ENCODE assay signal across 8 cellular contexts in the genomic region with DNA sequence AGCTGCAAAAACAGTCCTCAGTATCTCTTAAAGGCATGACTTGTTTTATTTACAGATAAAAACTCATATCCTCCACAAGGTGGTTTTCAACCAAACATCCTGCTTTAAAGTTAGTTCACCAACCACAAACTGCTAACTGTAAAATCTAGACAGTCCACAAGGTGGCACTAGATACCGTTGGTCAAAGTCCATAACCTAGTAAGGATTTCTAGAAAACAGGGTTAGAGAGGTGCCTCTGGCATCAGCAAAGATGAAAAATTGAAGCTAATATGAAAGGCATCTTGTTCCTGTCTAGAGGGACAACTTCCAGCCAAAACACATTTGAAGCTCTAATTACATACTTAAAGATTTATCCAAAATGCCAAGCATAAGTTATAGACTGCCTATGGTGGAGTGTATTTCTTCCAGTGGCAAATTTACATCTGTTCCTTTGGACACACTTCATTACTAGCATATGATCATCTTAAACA. TPM values are rescaled to one million over a fixed set of nuclear protein-coding genes. Genes with fewer than 3 reads are reported as not detected.
A peak's percentile ranks its signal among the peaks of the same experiment; 100 is the strongest.
DNase-seq lines count a peak whose midpoint lies in the region; ATAC-seq and TF ChIP-seq lines count a peak whose summit lies in the region.

No MANE protein-coding gene starts in this region.

- no peak overlapping the region for H3K4me3 ChIP-seq in thyroid gland (replicated peaks in 1 of 3)

- ATAC-seq in GM19328 (IDR thresholded peaks at IDR 0.05; ENCODE audit: unreplicated experiment), result peak; percentile 53
- ATAC-seq in HG03354 (IDR thresholded peaks at IDR 0.05; ENCODE audit: poor library complexity, severe bottlenecking, unreplicated experiment), result peak; percentile 77

- H3K27ac Mint-ChIP-seq in mesothelial cell of epicardium, result no peak overlapping the region

- WGBS in thyroid gland, 2 donors, result 0% methylated on average over 1 of the region's 1 CpG

- no peaks in the 10 kb centered on the region for H3K27me3 ChIP-seq in thyroid gland

- H3K4me3 Mint-ChIP-seq in mesothelial cell of epicardium, result no peak overlapping the region

- TF ChIP-seq CTCF in VCaP (conservative IDR thresholded peaks at IDR 0.05), result peak; percentile 88
- peak; percentile 89 for TF ChIP-seq CTCF in mesothelial cell of epicardium (IDR thresholded peaks at IDR 0.05; ENCODE audit: unreplicated experiment)
- TF ChIP-seq CTCF in thyroid gland (IDR thresholded peaks at IDR 0.05), result peak; percentile 54 to 90 (median 76)

- H3K4me1 Mint-ChIP-seq in mesothelial cell of epicardium, result peaks cover 8% of the 10 kb centered on the region

- H3K9me3 ChIP-seq in thyroid gland, result no peaks in the 10 kb centered on the region

- no peak overlapping the region for H3K27ac ChIP-seq in VCaP
- no peak overlapping the region for H3K27ac ChIP-seq in thyroid gland

- peaks cover 0 to 5% of the 10 kb centered on the region in 2 donors for H3K4me1 ChIP-seq in thyroid gland

- H3K36me3 Mint-ChIP-seq in mesothelial cell of epicardium, result no peaks in the 10 kb centered on the region

- intact Hi-C loops in thyroid gland (cut with DNase I), result loop anchor here (5.0 kb wide), 1 partner anchor 302 kb away; no protein-coding TSS in a partner anchor

- no peaks in the 10 kb centered on the region for H3K36me3 ChIP-seq in thyroid gland

- no peaks in the 10 kb centered on the region for H3K27me3 Mint-ChIP-seq in mesothelial cell of epicardium (ENCODE audit: low read depth)

- no peak for TF ChIP-seq POLR2A in thyroid gland (IDR thresholded peaks at IDR 0.05)

- peaks cover 3% of the 10 kb centered on the region for H3K9me3 Mint-ChIP-seq in mesothelial cell of epicardium

- DNase-seq in D341Med (ENCODE audit: low spot score) (peak; percentile 53), NCI-H2196 treated with DMSO at 0.1 percent for 48 hours (lab: John Stamatoyannopoulos, UW; ENCODE audit: unreplicated experiment) (peak; percentile 72), mesothelial cell of epicardium (ENCODE audit: low spot score in 2 of 2, unreplicated experiment in 2 of 2) (no peak), thyroid gland (peak; percentile 22 to 28)
- peak; percentile 9 for DNase-seq in effector CD8-positive, alpha-beta T cell (lab: John Stamatoyannopoulos, UW)

RNA-seq across cellular contexts. Expression of a gene that starts 56.0 kb away (rescaled TPM):
- total RNA-seq in mesothelial cell of epicardium, result 47.4 to 51.1 TPM (median 48.0 TPM) in 3 replicates
- 10 to 100 TPM; 11.6 to 15.8 (median 13.1) TPM for total RNA-seq in thyroid gland

Comparison
In these comparisons a context has a peak if more than half of its experiments do, and no peak if none do; other contexts are left out.
1. DNase-seq: peak in D341Med (single experiment), NCI-H2196 treated with DMSO at 0.1 percent for 48 hours (single experiment), effector CD8-positive, alpha-beta T cell (single experiment) and thyroid gland (2 of 2); none in mesothelial cell of epicardium (0 of 2).
2. Peak in every context shown above with its lines, with median percentiles within 50 percentile points of each other: CTCF ChIP-seq.